12 cellular contexts compared by ENCODE assay signal in genomic region chr1:10714337-10715114, GRCh38.
DNase-seq lines count a peak whose midpoint lies in the region; ATAC-seq and TF ChIP-seq lines count a peak whose summit lies in the region.
"Had no signal": no experiment of that assay in that cellular context is flagged by ENCODE, and none has a peak within 500 bp of the region (broad histone marks: within the 10 kb centered on the region; RNA-seq: fewer than 3 reads in every experiment).

No MANE protein-coding gene starts in this region.

- peak; percentile 47 for ATAC-seq in GM23338
- peak; percentile 82 for ATAC-seq in left ventricle myocardium superior
- ATAC-seq in activated CD4-positive, alpha-beta T cell treated with anti-CD3 and anti-CD28 coated beads for 36 hours: no peak
- ATAC-seq: naive thymus-derived CD4-positive, alpha-beta T cell had no signal

- TF ChIP-seq POLR2A in prostate gland (IDR thresholded peaks at IDR 0.05): no peak

- intact Hi-C loops in ascending aorta (cut with DNase I): no loop called here
- intact Hi-C loops in left ventricle myocardium superior (cut with micrococcal nuclease): no loop called here
- intact Hi-C loops in prostate gland (cut with DNase I): no loop called here
- intact Hi-C loops in activated CD4-positive, alpha-beta T cell treated with anti-CD3 and anti-CD28 coated beads for 36 hours (cut with DNase I, micrococcal nuclease): no loop called here

- no peak overlapping the region for H3K27ac Mint-ChIP-seq in GM23338
- H3K27ac Mint-ChIP-seq in activated CD4-positive, alpha-beta T cell treated with anti-CD3 and anti-CD28 coated beads for 36 hours: no peak overlapping the region
- H3K27ac Mint-ChIP-seq: naive thymus-derived CD4-positive, alpha-beta T cell had no signal

- peaks cover 13% of the 10 kb centered on the region; the same call in 1 of the 2 replicates for H3K4me1 ChIP-seq in GM23338 (ENCODE audit: insufficient read depth)
- peaks cover 0 to 4% of the 10 kb centered on the region in 2 donors for H3K4me1 ChIP-seq in ascending aorta
- H3K4me1 ChIP-seq in prostate gland (replicated peaks): peaks cover 8% of the 10 kb centered on the region

- H3K9me3 ChIP-seq in ascending aorta: no peaks in the 10 kb centered on the region
- H3K9me3 ChIP-seq in prostate gland: no peaks in the 10 kb centered on the region

- no peaks in the 10 kb centered on the region for H3K36me3 Mint-ChIP-seq in GM23338 (ENCODE audit: low read depth)
- H3K36me3 Mint-ChIP-seq in activated CD4-positive, alpha-beta T cell treated with anti-CD3 and anti-CD28 coated beads for 36 hours (ENCODE audit: low read depth): no peaks in the 10 kb centered on the region
- H3K36me3 Mint-ChIP-seq: naive thymus-derived CD4-positive, alpha-beta T cell had no signal

- no peak overlapping the region; the same call in 1 of the 3 replicates for H3K4me3 Mint-ChIP-seq in GM23338
- H3K4me3 Mint-ChIP-seq in activated CD4-positive, alpha-beta T cell treated with anti-CD3 and anti-CD28 coated beads for 36 hours: no peak overlapping the region
- H3K4me3 Mint-ChIP-seq: naive thymus-derived CD4-positive, alpha-beta T cell had no signal

- peaks cover 8% of the 10 kb centered on the region for H3K27me3 Mint-ChIP-seq in GM23338 (ENCODE audit: insufficient read depth, low read depth, poor library complexity)
- no peaks in the 10 kb centered on the region for H3K27me3 Mint-ChIP-seq in activated CD4-positive, alpha-beta T cell treated with anti-CD3 and anti-CD28 coated beads for 36 hours

- no peaks in the 10 kb centered on the region for H3K79me2 ChIP-seq in GM23338 (replicated peaks; ENCODE audit: insufficient read depth)

- no peaks in the 10 kb centered on the region for H3F3A ChIP-seq in GM23338 (replicated peaks; ENCODE audit: low read depth)

- POLR2A ChIA-PET in activated CD4-positive, alpha-beta T cell treated with anti-CD3 and anti-CD28 coated beads for 36 hours (lab: Charles Lee): no interaction called here

- CTCF ChIA-PET in activated CD4-positive, alpha-beta T cell treated with anti-CD3 and anti-CD28 coated beads for 36 hours (lab: Charles Lee): interaction anchor here (0.6 kb wide), 1 partner anchor 1725 kb away, joined by 3 read pairs; no protein-coding TSS in a partner anchor

- H3K4me3 ChIP-seq in GM23338 (no peak overlapping the region), ascending aorta (peak overlapping the region in 1 of 2 donors; percentile 39), prostate gland (no peak overlapping the region)

- H3K36me3 ChIP-seq in GM23338 (ENCODE audit: insufficient read depth): no peaks in the 10 kb centered on the region
- no peaks in the 10 kb centered on the region for H3K36me3 ChIP-seq in ascending aorta
- H3K36me3 ChIP-seq in prostate gland: no peaks in the 10 kb centered on the region

- H3K4me1 Mint-ChIP-seq in GM23338: peaks cover 41% of the 10 kb centered on the region
- no peaks in the 10 kb centered on the region for H3K4me1 Mint-ChIP-seq in activated CD4-positive, alpha-beta T cell treated with anti-CD3 and anti-CD28 coated beads for 36 hours

- H3K27me3 ChIP-seq in GM23338 (ENCODE audit: insufficient read depth) (no peaks in the 10 kb centered on the region), ascending aorta (no peaks in the 10 kb centered on the region), prostate gland (replicated peaks; ENCODE audit: insufficient read depth) (no peaks in the 10 kb centered on the region)

- H4K20me1 ChIP-seq in GM23338 (replicated peaks; ENCODE audit: insufficient read depth): no peaks in the 10 kb centered on the region; the same call in 1 of the 2 replicates

- DNase-seq in GM23338 (ENCODE audit: low spot score) (no peak), ascending aorta (ENCODE audit: low spot score in 2 of 2) (no peak), left ventricle myocardium superior (peak; percentile 86), prostate gland (ENCODE audit: low spot score) (peak; percentile 64), amygdala (lab: John Stamatoyannopoulos, UW) (no peak), inferior parietal cortex (ENCODE audit: extremely low spot score) (no peak)
- no peak for DNase-seq in activated CD4-positive, alpha-beta T cell treated with anti-CD3 and anti-CD28 coated beads for 36 hours
- DNase-seq in central memory CD4-positive, alpha-beta T cell: no peak
- DNase-seq: activated gamma-delta T cell treated with Interleukin-2 at 50 U/mL for 16 hours; caudate nucleus; naive thymus-derived CD4-positive, alpha-beta T cell; NCI-H69 had no signal

- no peaks in the 10 kb centered on the region for H3K9me2 ChIP-seq in GM23338 (ENCODE audit: insufficient read depth)

- WGBS in prostate gland: 52% methylated on average over 22 of the region's 22 CpGs

- no peak overlapping the region for H3K27ac ChIP-seq in GM23338 (ENCODE audit: low read depth)
- H3K27ac ChIP-seq in ascending aorta: peak overlapping the region; percentile 3 to 44
- peak overlapping the region; percentile 60 to 61 for H3K27ac ChIP-seq in prostate gland

- no peak overlapping the region for H3K4me2 ChIP-seq in GM23338

- TF ChIP-seq CTCF in GM23338 (conservative IDR thresholded peaks at IDR 0.05; ENCODE audit: low read depth in 2 of 2): no peak
- no peak for TF ChIP-seq CTCF in ascending aorta (IDR thresholded peaks at IDR 0.05)
- peak in 1 of 4 experiments; percentile 9 for TF ChIP-seq CTCF in prostate gland (IDR thresholded peaks at IDR 0.05)

- H2AFZ ChIP-seq in GM23338: no peak overlapping the region

- no peaks in the 10 kb centered on the region for H3K9me3 Mint-ChIP-seq in GM23338
- no peaks in the 10 kb centered on the region for H3K9me3 Mint-ChIP-seq in activated CD4-positive, alpha-beta T cell treated with anti-CD3 and anti-CD28 coated beads for 36 hours (ENCODE audit: low read depth)
- H3K9me3 Mint-ChIP-seq: naive thymus-derived CD4-positive, alpha-beta T cell had no signal

TF ChIP-seq in GM23338, 12 proteins besides CTCF, POLR2A, EP300 and RAD21:
- TF ChIP-seq ZNF331 (CRISPR knock-in tag; IDR thresholded peaks at IDR 0.05; ENCODE audit: low read depth): no peak

Comparison
In these comparisons a context has a peak if more than half of its experiments do, and no peak if none do; other contexts are left out.
1. DNase-seq: peak in left ventricle myocardium superior (single experiment) and prostate gland (single experiment); none in GM23338 (single experiment), ascending aorta (0 of 2), amygdala (0 of 56), inferior parietal cortex (single experiment), activated CD4-positive, alpha-beta T cell treated with anti-CD3 and anti-CD28 coated beads for 36 hours (single experiment) and central memory CD4-positive, alpha-beta T cell (single experiment).